ENCODE assay signal across 17 cellular contexts in the genomic region with DNA sequence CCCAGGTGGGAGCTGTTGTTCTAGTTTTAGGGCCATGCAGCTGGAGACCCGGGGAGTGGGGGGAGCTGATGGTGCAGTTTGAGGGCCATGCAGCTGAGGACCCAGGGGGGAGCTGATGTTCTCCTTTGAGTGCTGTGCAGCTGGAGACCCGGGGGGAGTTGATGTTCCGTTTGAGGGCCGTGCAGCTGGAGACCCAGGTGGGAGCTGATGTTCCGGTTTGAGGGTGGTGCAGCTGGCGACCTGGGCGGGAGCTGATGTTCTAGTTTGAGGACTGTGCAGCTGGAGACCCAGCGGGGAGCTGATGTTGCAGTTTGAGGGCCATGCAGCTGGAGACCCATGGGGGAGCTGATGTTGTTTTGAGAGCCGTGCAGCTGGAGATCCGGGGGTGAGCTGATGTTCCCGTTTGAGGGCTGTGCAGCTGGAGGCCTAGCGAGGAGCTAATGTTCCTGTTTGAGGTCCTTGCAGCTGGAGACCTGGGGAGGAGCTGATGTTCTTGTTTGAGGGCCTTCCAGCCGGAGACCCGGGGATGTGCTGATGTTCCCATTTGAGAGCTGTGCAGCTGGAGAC. TPM values are rescaled to one million over a fixed set of nuclear protein-coding genes. Genes with fewer than 3 reads are reported as not detected.
DNase-seq lines count a peak whose midpoint lies in the region; ATAC-seq and TF ChIP-seq lines count a peak whose summit lies in the region.
"Had no signal": no experiment of that assay in that cellular context is flagged by ENCODE, and none has a peak within 500 bp of the region (broad histone marks: within the 10 kb centered on the region; RNA-seq: fewer than 3 reads in every experiment).

No MANE protein-coding gene starts in this region.

- TF ChIP-seq CTCF in H9 (conservative IDR thresholded peaks at IDR 0.05) (no peak), progenitor cell of endocrine pancreas (IDR thresholded peaks at IDR 0.05; ENCODE audit: unreplicated experiment) (no peak)

- H2BK20ac ChIP-seq in H9 (ENCODE audit: low read depth, low read length, poor library complexity, severe bottlenecking) = no peak overlapping the region

- no peak overlapping the region for H3K14ac ChIP-seq in H9 (ENCODE audit: insufficient read depth, low read length)

- no peak overlapping the region for H2BK5ac ChIP-seq in H9 (ENCODE audit: insufficient read length, low read length)

- H3K4me1 Mint-ChIP-seq in CD4-positive, CD25-positive, alpha-beta regulatory T cell = peaks cover 5 to 66% (median 37%) of the 10 kb centered on the region in 4 donors
- peaks cover 0 to 2% of the 10 kb centered on the region in 2 experiments; a peak in 1 of 4 replicates for H3K4me1 Mint-ChIP-seq in H9
- peaks cover 56% of the 10 kb centered on the region for H3K4me1 Mint-ChIP-seq in central memory CD8-positive, alpha-beta T cell
- H3K4me1 Mint-ChIP-seq in progenitor cell of endocrine pancreas (ENCODE audit: low read depth) = no peaks in the 10 kb centered on the region
- H3K4me1 Mint-ChIP-seq in activated T-cell treated with anti-CD3 and anti-CD28 coated beads, Interleukin-2, amount 50 U/mL, for 24 hours (ENCODE audit: low read depth) = peaks cover 53% of the 10 kb centered on the region

- H3K4me1 ChIP-seq in CD4-positive, CD25-positive, alpha-beta regulatory T cell (ENCODE audit: control insufficient read depth, insufficient read depth, low read length, poor library complexity, severe bottlenecking) = peaks cover 6% of the 10 kb centered on the region
- H3K4me1 ChIP-seq in H9 (ENCODE audit: insufficient read depth, low read length) = no peaks in the 10 kb centered on the region

- no peak overlapping the region for H3K4me2 ChIP-seq in H9 (ENCODE audit: insufficient read depth, insufficient read length, low read length)

- H4K20me1 ChIP-seq in H9 (ENCODE audit: control insufficient read depth, insufficient read depth, insufficient read length) = no peaks in the 10 kb centered on the region

- H3T11ph ChIP-seq in H9 (ENCODE audit: low read length) = no peak overlapping the region

- H3K9me3 ChIP-seq in CD4-positive, CD25-positive, alpha-beta regulatory T cell (ENCODE audit: control insufficient read depth in 2 of 2, low read length in 2 of 2) = no peaks in the 10 kb centered on the region
- H3K9me3 ChIP-seq in H9 (ENCODE audit: control insufficient read depth, low read depth, low read length) = peaks cover 7% of the 10 kb centered on the region
- H3K9me3 ChIP-seq: Peyer's patch had no signal

- peak overlapping the region; percentile 47 to 86 (median 59) for H3K27ac Mint-ChIP-seq in CD4-positive, CD25-positive, alpha-beta regulatory T cell
- peak overlapping the region in 2 of 3 experiments; percentile 24 to 91; a peak in 2 of 7 replicates for H3K27ac Mint-ChIP-seq in H9
- peak overlapping the region; percentile 26 for H3K27ac Mint-ChIP-seq in central memory CD8-positive, alpha-beta T cell (ENCODE audit: low read depth)
- peak overlapping the region; percentile 24 for H3K27ac Mint-ChIP-seq in progenitor cell of endocrine pancreas
- no peak overlapping the region for H3K27ac Mint-ChIP-seq in activated T-cell treated with anti-CD3 and anti-CD28 coated beads, Interleukin-2, amount 50 U/mL, for 24 hours
- H3K27ac Mint-ChIP-seq: CD8-positive, alpha-beta T cell; HFFc6 had no signal

- no peak overlapping the region for H3K23ac ChIP-seq in H9 (ENCODE audit: insufficient read length, low read depth, low read length)

- no peak overlapping the region for H3K27ac ChIP-seq in CD4-positive, CD25-positive, alpha-beta regulatory T cell (ENCODE audit: insufficient read depth, low read length, poor library complexity, severe bottlenecking)
- H3K27ac ChIP-seq in H9 (ENCODE audit: insufficient read length, low read depth, low read length) = no peak overlapping the region
- H3K27ac ChIP-seq: Peyer's patch had no signal

- H3K9me3 Mint-ChIP-seq in CD4-positive, CD25-positive, alpha-beta regulatory T cell = no peaks in the 10 kb centered on the region
- peaks cover 32 to 33% of the 10 kb centered on the region in 2 experiments for H3K9me3 Mint-ChIP-seq in H9
- H3K9me3 Mint-ChIP-seq in central memory CD8-positive, alpha-beta T cell = no peaks in the 10 kb centered on the region
- H3K9me3 Mint-ChIP-seq in progenitor cell of endocrine pancreas (ENCODE audit: low read depth) = peaks cover 19% of the 10 kb centered on the region
- H3K9me3 Mint-ChIP-seq in activated T-cell treated with anti-CD3 and anti-CD28 coated beads, Interleukin-2, amount 50 U/mL, for 24 hours = no peaks in the 10 kb centered on the region
- H3K9me3 Mint-ChIP-seq: CD8-positive, alpha-beta T cell; HFFc6 had no signal

- no peaks in the 10 kb centered on the region for H3K23me2 ChIP-seq in H9 (ENCODE audit: insufficient read length, low read depth, low read length, poor library complexity, severe bottlenecking)

- H4K91ac ChIP-seq in H9 (ENCODE audit: insufficient read length, low read depth, low read length) = no peak overlapping the region

- no peak for ATAC-seq in CD4-positive, CD25-positive, alpha-beta regulatory T cell (ENCODE audit: low read depth in 2 of 2)
- no peak for ATAC-seq in central memory CD8-positive, alpha-beta T cell (replicated peaks; ENCODE audit: extremely low read depth, poor library complexity, severe bottlenecking)
- ATAC-seq: CD8-positive, alpha-beta T cell had no signal

- no peak overlapping the region for H4K8ac ChIP-seq in H9 (replicated peaks; ENCODE audit: insufficient read length, low read depth, low read length)

- no peak overlapping the region for H2BK15ac ChIP-seq in H9 (ENCODE audit: low read depth, low read length)

- no peak overlapping the region for H3K18ac ChIP-seq in H9 (ENCODE audit: insufficient read length, low read depth, low read length)

- no peaks in the 10 kb centered on the region for H3K27me3 Mint-ChIP-seq in CD4-positive, CD25-positive, alpha-beta regulatory T cell
- H3K27me3 Mint-ChIP-seq in H9 (ENCODE audit: low read depth) (no peaks in the 10 kb centered on the region; the same call in 1 of the 2 replicates), progenitor cell of endocrine pancreas (no peaks in the 10 kb centered on the region)
- H3K27me3 Mint-ChIP-seq in central memory CD8-positive, alpha-beta T cell = no peaks in the 10 kb centered on the region
- H3K27me3 Mint-ChIP-seq in activated T-cell treated with anti-CD3 and anti-CD28 coated beads, Interleukin-2, amount 50 U/mL, for 24 hours = no peaks in the 10 kb centered on the region

- H3K79me1 ChIP-seq in H9 (ENCODE audit: insufficient read depth, low read depth, low read length, poor library complexity, severe bottlenecking) = peaks cover 13% of the 10 kb centered on the region

- no peak overlapping the region for H3K56ac ChIP-seq in H9 (ENCODE audit: insufficient read length, low read depth, low read length)

- H3K4me3 Mint-ChIP-seq in CD4-positive, CD25-positive, alpha-beta regulatory T cell = no peak overlapping the region
- H3K4me3 Mint-ChIP-seq in H9 = no peak overlapping the region
- H3K4me3 Mint-ChIP-seq in central memory CD8-positive, alpha-beta T cell = no peak overlapping the region
- no peak overlapping the region for H3K4me3 Mint-ChIP-seq in progenitor cell of endocrine pancreas (ENCODE audit: low read depth)
- no peak overlapping the region for H3K4me3 Mint-ChIP-seq in activated T-cell treated with anti-CD3 and anti-CD28 coated beads, Interleukin-2, amount 50 U/mL, for 24 hours
- H3K4me3 Mint-ChIP-seq: CD8-positive, alpha-beta T cell; HFFc6 had no signal

- peaks cover 28% of the 10 kb centered on the region for H3K36me3 ChIP-seq in CD4-positive, CD25-positive, alpha-beta regulatory T cell (ENCODE audit: control insufficient read depth, insufficient read depth, low read length)

- no peaks in the 10 kb centered on the region for H3K27me3 ChIP-seq in CD4-positive, CD25-positive, alpha-beta regulatory T cell (ENCODE audit: control insufficient read depth, insufficient read depth, low read length)
- no peaks in the 10 kb centered on the region for H3K27me3 ChIP-seq in H9 (ENCODE audit: insufficient read depth, low read length)
- H3K27me3 ChIP-seq: Peyer's patch had no signal

- H2AFZ ChIP-seq in H9 (ENCODE audit: low read length) = no peak overlapping the region

- WGBS in H9 (ENCODE audit: extremely low coverage, insufficient read length, low lambda C conversion rate) = no CpG with 5 or more reads among the region's 14 CpGs

- H3K4me3 ChIP-seq in CD4-positive, CD25-positive, alpha-beta regulatory T cell (ENCODE audit: low read depth, low read length) = no peak overlapping the region
- H3K4me3 ChIP-seq: Peyer's patch had no signal

- H4K5ac ChIP-seq in H9 (ENCODE audit: insufficient read length, low read depth, low read length) = no peak overlapping the region

- peaks cover 18% of the 10 kb centered on the region; the same call in 1 of the 2 replicates for H3K79me2 ChIP-seq in H9 (ENCODE audit: insufficient read depth, low read length)

- no peak overlapping the region for H2AK5ac ChIP-seq in H9 (ENCODE audit: insufficient read length, low read length)

- H2BK12ac ChIP-seq in H9 (ENCODE audit: insufficient read length, low read depth, low read length) = no peak overlapping the region

- H3K9ac ChIP-seq in H9 (ENCODE audit: extremely low read depth, insufficient read length, low read length) = no peak overlapping the region

- H3K4ac ChIP-seq in H9 (ENCODE audit: low read depth, low read length) = no peak overlapping the region

- peaks cover 58% of the 10 kb centered on the region for H3K36me3 Mint-ChIP-seq in CD4-positive, CD25-positive, alpha-beta regulatory T cell
- H3K36me3 Mint-ChIP-seq in H9 (ENCODE audit: insufficient read depth in 1 of 3, low read depth in 3 of 3) (peaks cover 62 to 68% (median 66%) of the 10 kb centered on the region in 3 experiments), progenitor cell of endocrine pancreas (ENCODE audit: insufficient read depth) (peaks cover 36% of the 10 kb centered on the region)
- H3K36me3 Mint-ChIP-seq in central memory CD8-positive, alpha-beta T cell (ENCODE audit: insufficient read depth) = peaks cover 19% of the 10 kb centered on the region
- H3K36me3 Mint-ChIP-seq in activated T-cell treated with anti-CD3 and anti-CD28 coated beads, Interleukin-2, amount 50 U/mL, for 24 hours (ENCODE audit: low read depth) = peaks cover 84% of the 10 kb centered on the region

- H2BK120ac ChIP-seq in H9 (ENCODE audit: low read depth, low read length, poor library complexity, severe bottlenecking) = no peak overlapping the region

- no peak for DNase-seq in CD4-positive, CD25-positive, alpha-beta regulatory T cell
- DNase-seq in H9 (no peak), progenitor cell of endocrine pancreas (ENCODE audit: low spot score, unreplicated experiment) (no peak), hypothalamus (lab: John Stamatoyannopoulos, UW) (no peak)
- no peak for DNase-seq in central memory CD8-positive, alpha-beta T cell (ENCODE audit: low spot score in 2 of 2)
- DNase-seq in activated T-cell treated with anti-CD3 and anti-CD28 coated beads, Interleukin-2, amount 50 U/mL, for 24 hours = no peak
- no peak for DNase-seq in stimulated activated CD4-positive, alpha-beta T cell treated with anti-CD3 and anti-CD28 coated beads, Interleukin-4, amount 100 ng/mL, for 24 hours
- DNase-seq: ACHN; CD8-positive, alpha-beta T cell; DMS79 treated with DMSO at 0.1 percent for 48 hours; HFFc6; NCI-H1092; NCI-H187 treated with DMSO at 0.1 percent for 48 hours; NCI-H2171 treated with DMSO at 0.1 percent for 48 hours; NCI-H82; Right ventricle myocardium superior had no signal

RNA-seq across cellular contexts. Expression of a gene that starts 14.6 kb away (rescaled TPM):
- 55.3 TPM for total RNA-seq in CD4-positive, CD25-positive, alpha-beta regulatory T cell
- 100 to 1,000 TPM; 218 to 245 (median 231) TPM for polyA plus RNA-seq in CD4-positive, CD25-positive, alpha-beta regulatory T cell
- total RNA-seq in H9 (2021) (84.9 and 91.5 TPM in 2 replicates), progenitor cell of endocrine pancreas (79.2 and 87.2 TPM in 2 replicates)

RNA-seq across cellular contexts. Expression of a gene that starts 35.4 kb away (rescaled TPM):
- total RNA-seq in CD4-positive, CD25-positive, alpha-beta regulatory T cell = 4.5 TPM
- polyA plus RNA-seq in CD4-positive, CD25-positive, alpha-beta regulatory T cell = under 1 TPM; 0.20 to 0.82 (median 0.62) TPM
- total RNA-seq in H9 (2021) (1.7 and 2.2 TPM in 2 replicates), progenitor cell of endocrine pancreas (0.69 and 1.3 TPM in 2 replicates)
